In genomic region chr1:215001419-215002021, GRCh38 we compare ENCODE assay signal across 11 cellular contexts.
DNase-seq lines count a peak whose midpoint lies in the region; ATAC-seq, FAIRE-seq and TF ChIP-seq lines count a peak whose summit lies in the region.
"Had no signal": no experiment of that assay in that cellular context is flagged by ENCODE, and none has a peak within 500 bp of the region (broad histone marks: within the 10 kb centered on the region; RNA-seq: fewer than 3 reads in every experiment).

No MANE protein-coding gene starts in this region.

- peak; percentile 41 for ATAC-seq in GM18873 (IDR thresholded peaks at IDR 0.05; ENCODE audit: low FRiP score, unreplicated experiment)
- peak; percentile 94 for ATAC-seq in GM21723 (IDR thresholded peaks at IDR 0.05; ENCODE audit: unreplicated experiment)
- peak; percentile 84 for ATAC-seq in HG03280 (IDR thresholded peaks at IDR 0.05; ENCODE audit: unreplicated experiment)
- ATAC-seq in GM12878 = peak; percentile 95
- no peak for ATAC-seq in right cardiac atrium
- ATAC-seq: activated naive CD4-positive, alpha-beta T cell treated with anti-CD3 and anti-CD28 coated beads, Interleukin-2, amount 50 U/mL, for 72 hours had no signal

- H3K27ac ChIP-seq in GM12878 (ENCODE audit: control insufficient read depth, insufficient read depth) = peak overlapping the region; percentile 63
- no peak overlapping the region for H3K27ac ChIP-seq in right cardiac atrium (ENCODE audit: low read length)

- FAIRE-seq in GM12878 (lab: Jason Lieb, UNC) = peak; percentile 99

- peak overlapping the region; percentile 65 for H3K4me2 ChIP-seq in GM12878 (ENCODE audit: control insufficient read depth, insufficient read depth)

- peak in 1 of 2 experiments; percentile 9; a peak in 1 of 4 replicates for TF ChIP-seq EP300 in GM12878 (IDR thresholded peaks at IDR 0.05; ENCODE audit: borderline replicate concordance in 1 of 2, control insufficient read depth in 1 of 2, low read depth in 2 of 2, low read length in 2 of 2)

- DNase-seq in GM12878 (ENCODE audit: low read depth, low spot score) (peak; percentile 76), SW480 (ENCODE audit: low spot score) (no peak), NCI-H2081 treated with DMSO at 0.1 percent for 48 hours (lab: John Stamatoyannopoulos, UW) (no peak), NAMALWA (ENCODE audit: low spot score) (no peak), right cardiac atrium (no peak)
- DNase-seq: DMS79; stimulated activated CD8-positive, alpha-beta memory T cell treated with anti-CD3 and anti-CD28 coated beads, Interleukin-4, amount 100 ng/mL, for 48 hours had no signal

- no peaks in the 10 kb centered on the region for H3K79me2 ChIP-seq in GM12878 (ENCODE audit: control insufficient read depth, insufficient read depth, low read length)

- no peaks in the 10 kb centered on the region for H3K36me3 ChIP-seq in GM12878 (ENCODE audit: control insufficient read depth in 2 of 2, insufficient read depth in 2 of 2, low read length in 1 of 2)

- no peaks in the 10 kb centered on the region for H4K20me1 ChIP-seq in GM12878 (ENCODE audit: control insufficient read depth, insufficient read depth)

- POLR2A ChIA-PET in GM12878 (lab: Charles Lee) = interaction anchor here (0.8 kb wide), 1 partner anchor 18 kb away, joined by 3 read pairs; no protein-coding TSS in a partner anchor

- H3K4me3 ChIP-seq in GM12878 (no peak overlapping the region), right cardiac atrium (ENCODE audit: low read length) (no peak overlapping the region)

- no peak for TF ChIP-seq POLR2A in GM12878 (IDR thresholded peaks at IDR 0.05; ENCODE audit: low read depth, low read length)

- WGBS in GM12878 (ENCODE audit: insufficient coverage, insufficient replicate concordance, low lambda C conversion rate, missing lambda C conversion rate) = 18% methylated on average over 4 of the region's 4 CpGs
- WGBS in right cardiac atrium = 86% methylated on average over 4 of the region's 4 CpGs

- CTCF ChIA-PET in GM12878 (lab: Yijun Ruan, JAX) = interaction anchor here (1.3 kb wide), 1 partner anchor 9 kb away, joined by 3 read pairs; no protein-coding TSS in a partner anchor

- peak overlapping the region; percentile 56 for H2AFZ ChIP-seq in GM12878 (ENCODE audit: control insufficient read depth, low read depth, low read length)

- RAD21 ChIA-PET in GM12878 (lab: Charles Lee; ENCODE audit: unreplicated experiment) = no interaction called here

- intact Hi-C loops in GM12878 (cut with micrococcal nuclease; ENCODE audit: unreplicated experiment) (no loop called here), right cardiac atrium (cut with DNase I) (no loop called here)

- H3K4me1 ChIP-seq in GM12878 (ENCODE audit: control insufficient read depth, insufficient read depth, low read length) (peaks cover 14% of the 10 kb centered on the region), right cardiac atrium (ENCODE audit: control insufficient read depth, insufficient read depth, low read length) (no peaks in the 10 kb centered on the region)

- SMC1A ChIA-PET in GM12878 (lab: Charles Lee; ENCODE audit: uncharacterized antibody, unreplicated experiment) = no interaction called here

- TF ChIP-seq RAD21 in GM12878 (IDR thresholded peaks at IDR 0.05; ENCODE audit: insufficient read depth, low read depth, low read length) = no peak

- H3K9ac ChIP-seq in GM12878 (ENCODE audit: control insufficient read depth, insufficient read depth, low read length) = no peak overlapping the region

- TF ChIP-seq CTCF in GM12878 (IDR thresholded peaks at IDR 0.05 in 2 of 3, conservative IDR thresholded peaks at IDR 0.05 in 1 of 3; ENCODE audit: control insufficient read depth in 2 of 3, extremely low read depth in 1 of 3, insufficient read depth in 1 of 3, low read depth in 3 of 3, low read length in 3 of 3) = no peak

- H3K9me3 ChIP-seq in GM12878 (replicated peaks; ENCODE audit: control insufficient read depth, insufficient read depth, low read length) (no peaks in the 10 kb centered on the region; the same call in 2 of the 3 replicates), right cardiac atrium (ENCODE audit: control insufficient read depth, low read length) (peaks cover 3% of the 10 kb centered on the region)

- no TSS peak for BruUV-seq in GM12878 (replicated peaks; lab: Mats Ljungman, UMichigan)

- H3K27me3 ChIP-seq in GM12878 (replicated peaks in 1 of 2; ENCODE audit: control insufficient read depth in 2 of 2, insufficient read depth in 2 of 2, low read length in 1 of 2) (no peaks in the 10 kb centered on the region), right cardiac atrium (ENCODE audit: control insufficient read depth, insufficient read depth) (no peaks in the 10 kb centered on the region)

- in situ Hi-C loops in GM12878 (cut with MboI) = no loop called here

TF ChIP-seq in GM12878, 131 proteins besides CTCF, POLR2A, EP300 and RAD21 (continues in another document):
- TF ChIP-seq RUNX3 (IDR thresholded peaks at IDR 0.05; ENCODE audit: low read length) (peak; percentile 81), ZNF207 (IDR thresholded peaks at IDR 0.05; ENCODE audit: borderline replicate concordance) (no peak), IKZF1 (conservative IDR thresholded peaks at IDR 0.05) (peak; percentile 87), TBL1XR1 (IDR thresholded peaks at IDR 0.05; ENCODE audit: low read depth, low read length) (0 out of 2 replicates have a peak, but pooled peaks have one; percentile 44), MTA2 (IDR thresholded peaks at IDR 0.05; ENCODE audit: low read depth) (peak; percentile 80), POU2F2 (IDR thresholded peaks at IDR 0.05; ENCODE audit: borderline replicate concordance, low read depth, low read length) (peak; percentile 31; the same call in 1 of the 3 replicates), IRF4 (IDR thresholded peaks at IDR 0.05; ENCODE audit: low read depth, low read length) (peak; percentile 77; the same call in 1 of the 2 replicates), HSF1 (IDR thresholded peaks at IDR 0.05; ENCODE audit: low read depth, low read length) (no peak), REST (IDR thresholded peaks at IDR 0.05; ENCODE audit: low read depth, low read length) (no peak), SRF (IDR thresholded peaks at IDR 0.05; ENCODE audit: low read depth in 2 of 2, low read length in 2 of 2) (peak in 1 of 2 experiments; percentile 44; a peak in 1 of 4 replicates), SP1 (IDR thresholded peaks at IDR 0.05; ENCODE audit: low read depth, low read length) (peak; percentile 60), FOXM1 (IDR thresholded peaks at IDR 0.05; ENCODE audit: low read depth, low read length) (peak; percentile 77; the same call in 1 of the 2 replicates), ATF2 (IDR thresholded peaks at IDR 0.05; ENCODE audit: low read length) (peak; percentile 90), ATF7 (IDR thresholded peaks at IDR 0.05; ENCODE audit: low read depth) (peak; percentile 95), SPI1 (IDR thresholded peaks at IDR 0.05; ENCODE audit: borderline replicate concordance, insufficient read depth, low read depth, low read length) (peak; percentile 99), CEBPB (IDR thresholded peaks at IDR 0.05; ENCODE audit: borderline replicate concordance in 1 of 2, low read depth in 2 of 2, low read length in 2 of 2) (peak in 1 of 2 experiments; percentile 69; a peak in 1 of 4 replicates), JUNB (IDR thresholded peaks at IDR 0.05) (peak; percentile 57)

Comparison
In these comparisons a context has a peak if more than half of its experiments do, and no peak if none do; other contexts are left out.
1. ATAC-seq: peak in GM18873 (single experiment), GM21723 (single experiment), HG03280 (single experiment) and GM12878 (single experiment); none in right cardiac atrium (0 of 2).